In genomic region chr2:96408631-96409542, GRCh38 we compare ENCODE assay signal across 9 cellular contexts.
DNase-seq lines count a peak whose midpoint lies in the region; ATAC-seq and TF ChIP-seq lines count a peak whose summit lies in the region.
"Had no signal": no experiment of that assay in that cellular context is flagged by ENCODE, and none has a peak within 500 bp of the region (broad histone marks: within the 10 kb centered on the region; RNA-seq: fewer than 3 reads in every experiment).

No MANE protein-coding gene starts in this region.

- no peaks in the 10 kb centered on the region for H3K27me3 ChIP-seq in DND-41 (ENCODE audit: insufficient read depth, low read length, poor library complexity)
- H3K27me3 ChIP-seq in parathyroid adenoma (ENCODE audit: control insufficient read depth, insufficient read depth, low read length): no peaks in the 10 kb centered on the region
- no peaks in the 10 kb centered on the region for H3K27me3 ChIP-seq in psoas muscle (ENCODE audit: insufficient read depth in 3 of 3, low read length in 2 of 3)

- H3K9me3 ChIP-seq in DND-41 (ENCODE audit: insufficient read depth, low read length, severe bottlenecking) (no peaks in the 10 kb centered on the region), OCI-LY7 (ENCODE audit: low read length) (no peaks in the 10 kb centered on the region), parathyroid adenoma (ENCODE audit: control insufficient read depth, low read length) (no peaks in the 10 kb centered on the region), psoas muscle (no peaks in the 10 kb centered on the region)

- H3K4me1 ChIP-seq in DND-41 (ENCODE audit: insufficient read depth, low read length) (peaks cover 18% of the 10 kb centered on the region), OCI-LY7 (ENCODE audit: insufficient read depth, low read length, poor library complexity, severe bottlenecking) (peaks cover 4% of the 10 kb centered on the region), parathyroid adenoma (peaks cover 3% of the 10 kb centered on the region), psoas muscle (peaks cover 27% of the 10 kb centered on the region)

- no peak overlapping the region; the same call in 1 of the 2 replicates for H3K27ac ChIP-seq in DND-41 (ENCODE audit: low read length)
- no peak overlapping the region for H3K27ac ChIP-seq in OCI-LY7 (ENCODE audit: low read depth, low read length, poor library complexity, severe bottlenecking)
- no peak overlapping the region for H3K27ac ChIP-seq in parathyroid adenoma
- H3K27ac ChIP-seq in psoas muscle: no peak overlapping the region

- no peaks in the 10 kb centered on the region for H3K79me2 ChIP-seq in DND-41 (ENCODE audit: insufficient read depth, low read length)
- H3K79me2 ChIP-seq in OCI-LY7 (ENCODE audit: insufficient read depth, low read depth, low read length): no peaks in the 10 kb centered on the region
- no peaks in the 10 kb centered on the region for H3K79me2 ChIP-seq in parathyroid adenoma

- ATAC-seq in DND-41 (ENCODE audit: insufficient read depth, low read depth): no peak
- no peak for ATAC-seq in left colon
- ATAC-seq in psoas muscle: no peak

- 47 to 57% (median 49%) methylated on average over 14 of the region's 14 CpGs for WGBS in psoas muscle, 3 donors

- H3K9ac ChIP-seq in DND-41 (ENCODE audit: low read depth, low read length): no peak overlapping the region
- H3K9ac ChIP-seq in parathyroid adenoma: no peak overlapping the region

- DNase-seq in DND-41: no peak
- peak; percentile 10 for DNase-seq in OCI-LY7 (ENCODE audit: low spot score)
- peak; percentile 94 for DNase-seq in fibroblast of the aortic adventitia (ENCODE audit: low read depth)
- DNase-seq in NOMO-1 treated with dmso at 0.1 percent for 144 hours (lab: John Stamatoyannopoulos, UW; ENCODE audit: unreplicated experiment): no peak
- DNase-seq in left colon: no peak
- no peak for DNase-seq in T1000 (lab: John Stamatoyannopoulos, UW)
- DNase-seq in psoas muscle: no peak
- DNase-seq: activated effector memory CD4-positive, alpha-beta T cell treated with Interleukin-2 at 50 U/mL for 16 hours had no signal

- CTCF ChIA-PET in OCI-LY7 (lab: Charles Lee; ENCODE audit: unreplicated experiment): no interaction called here

- no peaks in the 10 kb centered on the region for H3K36me3 ChIP-seq in DND-41 (ENCODE audit: insufficient read depth, low read length)
- H3K36me3 ChIP-seq in OCI-LY7 (ENCODE audit: insufficient read depth, low read length): no peaks in the 10 kb centered on the region
- H3K36me3 ChIP-seq in parathyroid adenoma (ENCODE audit: control insufficient read depth, insufficient read depth, low read length): no peaks in the 10 kb centered on the region
- H3K36me3 ChIP-seq in psoas muscle (ENCODE audit: insufficient read depth in 1 of 2, low read depth in 1 of 2): no peaks in the 10 kb centered on the region

- H4K20me1 ChIP-seq in DND-41 (ENCODE audit: insufficient read depth, low read length) (no peaks in the 10 kb centered on the region), OCI-LY7 (ENCODE audit: insufficient read depth, low read length) (no peaks in the 10 kb centered on the region)

- TF ChIP-seq CTCF in DND-41 (IDR thresholded peaks at IDR 0.05; ENCODE audit: borderline replicate concordance, extremely low read depth, low read length, poor library complexity, severe bottlenecking): peak; percentile 9
- peak; percentile 45; the same call in 1 of the 2 replicates for TF ChIP-seq CTCF in OCI-LY7 (conservative IDR thresholded peaks at IDR 0.05; ENCODE audit: low read length)
- TF ChIP-seq CTCF in fibroblast of the aortic adventitia (IDR thresholded peaks at IDR 0.05; ENCODE audit: insufficient read depth, low read length): peak; percentile 17
- TF ChIP-seq CTCF in parathyroid adenoma (IDR thresholded peaks at IDR 0.05): no peak
- no peak for TF ChIP-seq CTCF in psoas muscle (IDR thresholded peaks at IDR 0.05)

- H3K9me2 ChIP-seq in OCI-LY7 (ENCODE audit: insufficient read depth, low read length): no peaks in the 10 kb centered on the region

- H2AFZ ChIP-seq in DND-41 (ENCODE audit: low read depth, low read length) (no peak overlapping the region), OCI-LY7 (ENCODE audit: low read length) (no peak overlapping the region), parathyroid adenoma (peak overlapping the region; percentile 39)

- H3K4me2 ChIP-seq in DND-41 (ENCODE audit: insufficient read depth, low read length) (no peak overlapping the region), OCI-LY7 (ENCODE audit: low read length) (no peak overlapping the region), parathyroid adenoma (ENCODE audit: low read length) (no peak overlapping the region)

- H3K4me3 ChIP-seq in DND-41 (ENCODE audit: low read depth in 1 of 2, low read length in 2 of 2) (no peak overlapping the region), OCI-LY7 (ENCODE audit: low read depth, low read length, poor library complexity, severe bottlenecking) (no peak overlapping the region), fibroblast of the aortic adventitia (ENCODE audit: low read depth, low read length) (no peak overlapping the region), parathyroid adenoma (ENCODE audit: low read depth, low read length) (no peak overlapping the region), psoas muscle (no peak overlapping the region)

- intact Hi-C loops in OCI-LY7 (cut with micrococcal nuclease; ENCODE audit: unreplicated experiment): no loop called here
- intact Hi-C loops in left colon (cut with DNase I, micrococcal nuclease): loop anchor here in 1 of 2 donors (5.0 kb wide), 1 partner anchor 98 kb away; the partner anchor contains the start of gene NEURL3
- intact Hi-C loops in psoas muscle (cut with DNase I): loop anchor here in 1 of 2 donors (1.0 kb wide), 1 partner anchor 100 kb away; no protein-coding TSS in a partner anchor

- POLR2A ChIA-PET in OCI-LY7 (lab: Charles Lee): interaction anchor here (1.0 kb wide), 1 partner anchor 19 kb away, joined by 3 read pairs; no protein-coding TSS in a partner anchor

- no TSS peak for BruUV-seq in OCI-LY7 (replicated peaks; lab: Mats Ljungman, UMichigan)

Comparison
In these comparisons a context has a peak if more than half of its experiments do, and no peak if none do; other contexts are left out.
1. DNase-seq: peak in OCI-LY7 (single experiment) and fibroblast of the aortic adventitia (single experiment); none in DND-41 (single experiment), NOMO-1 treated with dmso at 0.1 percent for 144 hours (single experiment), left colon (0 of 2), T1000 (single experiment) and psoas muscle (0 of 2).
2. CTCF ChIP-seq: peak in DND-41 (single experiment), OCI-LY7 (single experiment) and fibroblast of the aortic adventitia (single experiment); none in parathyroid adenoma (single experiment) and psoas muscle (single experiment).